ENCODE assay signal across 14 cellular contexts in the genomic region with DNA sequence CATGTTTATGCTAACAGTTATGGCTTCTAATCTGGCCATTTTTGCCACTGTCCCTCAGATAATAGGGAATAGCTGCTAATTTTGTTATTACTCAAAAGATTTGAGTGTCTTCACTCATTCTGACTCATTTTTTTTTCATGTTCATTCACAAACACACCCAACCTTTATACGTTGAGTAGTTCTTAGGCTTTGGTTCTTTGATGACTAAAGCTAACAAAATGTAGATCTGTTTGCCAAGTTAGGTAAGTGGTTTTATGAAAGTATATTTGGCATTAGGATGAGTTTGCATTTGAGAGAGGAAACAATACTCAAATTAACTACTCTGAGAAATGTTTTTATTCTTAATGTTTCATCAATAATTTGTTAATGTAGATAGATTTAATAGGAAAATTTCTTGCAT. TPM values are rescaled to one million over a fixed set of nuclear protein-coding genes. Genes with fewer than 3 reads are reported as not detected.
A peak's percentile ranks its signal among the peaks of the same experiment; 100 is the strongest.
DNase-seq lines count a peak whose midpoint lies in the region; ATAC-seq and TF ChIP-seq lines count a peak whose summit lies in the region.
"Had no signal": no experiment of that assay in that cellular context is flagged by ENCODE, and none has a peak within 500 bp of the region (broad histone marks: within the 10 kb centered on the region; RNA-seq: fewer than 3 reads in every experiment).

No MANE protein-coding gene starts in this region.

- TF ChIP-seq CTCF in RWPE1 (conservative IDR thresholded peaks at IDR 0.05; ENCODE audit: low read depth) (no peak), epithelial cell of proximal tubule (conservative IDR thresholded peaks at IDR 0.05; ENCODE audit: low read depth, low read length) (no peak), dorsolateral prefrontal cortex (IDR thresholded peaks at IDR 0.05 in 54 of 56, conservative IDR thresholded peaks at IDR 0.05 in 2 of 56; ENCODE audit: low read depth in 1 of 56, partially characterized antibody in 56 of 56) (no peak)

- intact Hi-C loops in dorsolateral prefrontal cortex (cut with DNase I), result loop anchor here in 1 of 2 donors (5.0 kb wide), 1 partner anchor 43 kb away; no protein-coding TSS in a partner anchor

- H3K27ac ChIP-seq in RWPE1, result no peak overlapping the region
- H3K27ac ChIP-seq in dorsolateral prefrontal cortex, result no peak overlapping the region

- DNase-seq in H4 (ENCODE audit: low spot score) (peak; percentile 15), RWPE1 (ENCODE audit: low spot score) (peak; percentile 80), epithelial cell of proximal tubule (ENCODE audit: low read depth) (peak; percentile 56), skeletal muscle cell (ENCODE audit: low read depth) (peak; percentile 6), CD1c-positive myeloid dendritic cell (ENCODE audit: extremely low spot score) (no peak), dorsolateral prefrontal cortex (no peak)
- DNase-seq: activated CD4-positive, alpha-beta T cell treated with anti-CD3 and anti-CD28 coated beads for 36 hours; activated T-cell treated with anti-CD3 and anti-CD28 coated beads, Interleukin-2, amount 50 U/mL, for 4 hours; left colon; natural killer cell; NCI-H187 treated with DMSO at 0.1 percent for 48 hours; NK-92 treated with Interleukin-12 subunit alpha and Interleukin-12 subunit beta, amount 100 ng/mL, for 24 hours had no signal

- H3K27me3 ChIP-seq in dorsolateral prefrontal cortex, result no peaks in the 10 kb centered on the region

- no peak for ATAC-seq in GM21723 (IDR thresholded peaks at IDR 0.05; ENCODE audit: unreplicated experiment)
- ATAC-seq in HG03135 (IDR thresholded peaks at IDR 0.05; ENCODE audit: unreplicated experiment), result no peak
- ATAC-seq: activated CD4-positive, alpha-beta T cell treated with anti-CD3 and anti-CD28 coated beads for 36 hours; activated T-cell treated with anti-CD3 and anti-CD28 coated beads, Interleukin-2, amount 50 U/mL, for 4 hours; left colon; natural killer cell had no signal

- H3K4me3 ChIP-seq in epithelial cell of proximal tubule (ENCODE audit: low read depth, low read length) (no peak overlapping the region), skeletal muscle cell (ENCODE audit: low read depth, low read length) (no peak overlapping the region), dorsolateral prefrontal cortex (no peak overlapping the region)

- POLR2A ChIA-PET in RWPE1 (lab: Yijun Ruan, JAX; ENCODE audit: low non-redundant PET), result interaction anchor here (1.3 kb wide), 1 partner anchor 27 kb away, joined by 6 read pairs; a partner anchor contains a TSS

- CTCF ChIA-PET in RWPE1 (lab: Yijun Ruan, JAX), result interaction anchor here (0.9 kb wide), 1 partner anchor 20 kb away, joined by 3 read pairs; no protein-coding TSS in a partner anchor

RNA-seq across cellular contexts. Expression of a gene that starts 3.7 kb away (rescaled TPM):
- 12.6 and 15.6 TPM in 2 replicates for total RNA-seq in H4 (2014; rRNA removed; shearing (Covaris generic))
- total RNA-seq in epithelial cell of proximal tubule, result 23.0 and 25.7 TPM in 2 replicates
- 100 to 1,000 TPM in 111 of 120 experiments, 10 to 100 TPM in 9; 73.7 to 171 (median 137) TPM for total RNA-seq in dorsolateral prefrontal cortex

RNA-seq across cellular contexts. Expression of a gene that starts 27.1 kb away (rescaled TPM):
- 4.2 and 4.4 TPM in 2 replicates for total RNA-seq in H4 (2014; rRNA removed; shearing (Covaris generic))
- total RNA-seq in epithelial cell of proximal tubule, result 4.0 and 4.3 TPM in 2 replicates
- 10 to 100 TPM in 67 of 120 experiments, 1 to 10 TPM in 53; 5.9 to 18.7 (median 10.1) TPM for total RNA-seq in dorsolateral prefrontal cortex

Comparison
In these comparisons a context has a peak if more than half of its experiments do, and no peak if none do; other contexts are left out.
1. DNase-seq: peak in H4 (single experiment), RWPE1 (single experiment), epithelial cell of proximal tubule (single experiment) and skeletal muscle cell (single experiment); none in CD1c-positive myeloid dendritic cell (single experiment) and dorsolateral prefrontal cortex (0 of 10).